13 cellular contexts compared by ENCODE assay signal in genomic region chr15:79003301-79003700, GRCh38. TPM values are rescaled to one million over a fixed set of nuclear protein-coding genes. Genes with fewer than 3 reads are reported as not detected.
A peak's percentile ranks its signal among the peaks of the same experiment; 100 is the strongest.
DNase-seq lines count a peak whose midpoint lies in the region; ATAC-seq and TF ChIP-seq lines count a peak whose summit lies in the region.
"Had no signal": no experiment of that assay in that cellular context is flagged by ENCODE, and none has a peak within 500 bp of the region (broad histone marks: within the 10 kb centered on the region; RNA-seq: fewer than 3 reads in every experiment).

No MANE protein-coding gene starts in this region.

- peaks cover 11% of the 10 kb centered on the region; the same call in 1 of the 2 replicates for H3K79me2 ChIP-seq in OCI-LY3 (ENCODE audit: low read length)
- H3K79me2 ChIP-seq in smooth muscle cell (ENCODE audit: low read depth): no peaks in the 10 kb centered on the region

- H3K27me3 ChIP-seq in GM06990 (replicated peaks; ENCODE audit: control insufficient read depth, insufficient read depth, low read length) (no peaks in the 10 kb centered on the region), OCI-LY3 (ENCODE audit: low read depth, low read length) (no peaks in the 10 kb centered on the region), smooth muscle cell (ENCODE audit: low read depth) (no peaks in the 10 kb centered on the region)
- H3K27me3 ChIP-seq: vagina had no signal

- H3K9me3 ChIP-seq in OCI-LY3 (ENCODE audit: insufficient read depth, low read length) (no peaks in the 10 kb centered on the region), smooth muscle cell (replicated peaks; ENCODE audit: low read depth) (no peaks in the 10 kb centered on the region)
- H3K9me3 ChIP-seq: vagina had no signal

- H3K4me3 ChIP-seq in GM06990 (replicated peaks; ENCODE audit: low read depth, low read length) (peak overlapping the region; percentile 26), OCI-LY3 (ENCODE audit: low read length) (no peak overlapping the region), fibroblast of villous mesenchyme (ENCODE audit: low read depth, low read length) (no peak overlapping the region), smooth muscle cell (no peak overlapping the region)
- H3K4me3 ChIP-seq: vagina had no signal

- H3K4me1 ChIP-seq in OCI-LY3 (ENCODE audit: low read length) (peaks cover 50% of the 10 kb centered on the region), smooth muscle cell (ENCODE audit: low read depth) (no peaks in the 10 kb centered on the region)

- no peak for ATAC-seq in HG03565 (IDR thresholded peaks at IDR 0.05; ENCODE audit: unreplicated experiment)
- ATAC-seq: naive thymus-derived CD4-positive, alpha-beta T cell had no signal

- H3K27ac ChIP-seq in OCI-LY3 (ENCODE audit: low read length) (no peak overlapping the region), smooth muscle cell (ENCODE audit: low read depth) (peak overlapping the region; percentile 81)
- H3K27ac ChIP-seq: vagina had no signal

- no peak for DNase-seq in GM06990 (ENCODE audit: extremely low read depth, insufficient read length)
- peak; percentile 21 for DNase-seq in fibroblast of villous mesenchyme (ENCODE audit: low read depth)
- DNase-seq in smooth muscle cell (lab: John Stamatoyannopoulos, UW; ENCODE audit: unreplicated experiment): no peak
- DNase-seq in head of caudate nucleus: no peak
- no peak for DNase-seq in cardiac septum (ENCODE audit: low spot score)
- DNase-seq: activated CD8-positive, alpha-beta memory T cell treated with anti-CD3 and anti-CD28 coated beads, Interleukin-2, amount 50 U/mL, for 48 hours; central memory CD4-positive, alpha-beta T cell; left cardiac atrium; naive thymus-derived CD4-positive, alpha-beta T cell; NCI-H1092 had no signal

- no peaks in the 10 kb centered on the region for H3F3A ChIP-seq in smooth muscle cell (ENCODE audit: low read depth)

- no peak overlapping the region for H3K9ac ChIP-seq in OCI-LY3 (ENCODE audit: low read length)
- H3K9ac ChIP-seq in smooth muscle cell (ENCODE audit: low read depth): peak overlapping the region; percentile 50

- intact Hi-C loops in head of caudate nucleus (cut with DNase I) (no loop called here), cardiac septum (cut with DNase I) (no loop called here)

- 43% methylated on average over 8 of the region's 9 CpGs for WGBS in smooth muscle cell (ENCODE audit: low lambda C conversion rate)

- TF ChIP-seq CTCF in GM06990 (IDR thresholded peaks at IDR 0.05; ENCODE audit: insufficient read depth, low read length, poor library complexity, severe bottlenecking): no peak
- no peak for TF ChIP-seq CTCF in OCI-LY3 (IDR thresholded peaks at IDR 0.05; ENCODE audit: low read depth, low read length)
- TF ChIP-seq CTCF in fibroblast of villous mesenchyme (IDR thresholded peaks at IDR 0.05; ENCODE audit: insufficient read depth, low read depth, low read length): no peak
- no peak for TF ChIP-seq CTCF in smooth muscle cell (IDR thresholded peaks at IDR 0.05; ENCODE audit: borderline replicate concordance, insufficient read depth, poor library complexity, severe bottlenecking)

- no peak overlapping the region for H2AFZ ChIP-seq in OCI-LY3 (ENCODE audit: low read depth, low read length)
- no peak overlapping the region for H2AFZ ChIP-seq in smooth muscle cell (ENCODE audit: low read depth)

- H3K4me2 ChIP-seq in OCI-LY3 (ENCODE audit: low read length): peak overlapping the region; percentile 93; the same call in 1 of the 2 replicates
- peak overlapping the region; percentile 20 for H3K4me2 ChIP-seq in smooth muscle cell

- H3K36me3 ChIP-seq in GM06990 (ENCODE audit: control insufficient read depth, insufficient read depth, low read length) (peaks cover 2% of the 10 kb centered on the region; the same call in 1 of the 2 replicates), OCI-LY3 (replicated peaks; ENCODE audit: low read depth, low read length) (peaks cover 34% of the 10 kb centered on the region), smooth muscle cell (ENCODE audit: low read depth) (no peaks in the 10 kb centered on the region)
- H3K36me3 ChIP-seq: vagina had no signal

- H4K20me1 ChIP-seq in OCI-LY3 (ENCODE audit: insufficient read depth, low read length) (no peaks in the 10 kb centered on the region), smooth muscle cell (ENCODE audit: low read depth) (no peaks in the 10 kb centered on the region)

RNA-seq across cellular contexts. Expression of gene CTSH, which starts 58.5 kb away (rescaled TPM):
- total RNA-seq in fibroblast of villous mesenchyme (15.1 and 22.9 TPM in 2 replicates), smooth muscle cell (24.7 and 38.5 TPM in 2 replicates), cardiac septum (38.8 TPM)
- 19.0 and 23.4 TPM in 2 replicates for polyA plus RNA-seq in smooth muscle cell
